Comparison of ENCODE assay signal across 8 cellular contexts in the genomic region with DNA sequence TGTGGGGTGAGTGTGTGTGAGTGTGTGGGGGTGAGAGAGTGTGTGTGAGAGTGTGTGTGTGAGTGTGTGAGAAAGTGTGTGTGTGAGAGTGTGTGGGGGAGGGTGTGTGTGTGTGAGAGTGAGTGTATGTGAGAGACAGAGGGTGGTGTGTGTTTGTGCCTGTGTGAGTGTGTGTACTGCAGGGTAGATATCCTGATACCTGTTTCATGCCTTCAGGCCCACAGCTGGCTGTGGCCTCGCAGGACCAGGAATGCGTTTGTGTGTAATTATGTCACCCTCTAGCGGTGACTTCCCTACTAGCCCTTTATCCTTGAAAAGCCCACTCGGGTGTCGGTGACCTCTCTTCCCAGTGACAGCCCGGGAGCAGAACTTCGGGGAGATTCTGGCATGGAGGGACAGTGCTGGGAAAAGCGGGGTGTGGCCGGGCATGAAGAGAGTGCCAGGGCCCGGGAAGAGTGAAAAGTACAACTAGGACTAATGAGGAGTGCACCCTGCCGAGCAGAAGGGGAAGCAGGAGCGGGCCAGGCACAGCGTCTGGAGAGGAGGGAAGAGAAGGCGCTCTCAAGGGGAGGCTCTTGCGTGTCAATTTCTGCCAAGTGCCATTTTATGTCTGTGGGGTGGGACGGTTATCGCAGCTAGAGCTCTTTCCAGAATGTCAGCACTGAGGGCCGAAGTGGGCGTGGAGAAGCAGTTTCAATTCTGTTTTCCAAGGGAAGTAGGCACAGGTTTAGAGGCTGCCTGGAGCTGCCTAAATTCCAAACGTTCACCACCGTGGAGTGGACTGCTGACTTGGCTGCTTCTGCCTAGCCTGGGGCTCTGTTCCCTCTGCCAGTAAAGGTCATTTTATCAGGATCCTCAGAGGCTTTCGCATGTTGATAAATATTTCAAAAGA. TPM values are rescaled to one million over a fixed set of nuclear protein-coding genes. Genes with fewer than 3 reads are reported as not detected.
DNase-seq lines count a peak whose midpoint lies in the region; ATAC-seq and TF ChIP-seq lines count a peak whose summit lies in the region.

No MANE protein-coding gene starts in this region.

- H3K4me3 Mint-ChIP-seq in CD4-positive, alpha-beta memory T cell: peak overlapping the region; percentile 82 to 92 (median 86)
- H3K4me3 Mint-ChIP-seq in activated naive CD4-positive, alpha-beta T cell treated with anti-CD3 and anti-CD28 coated beads for 36 hours: peak overlapping the region; percentile 76
- H3K4me3 Mint-ChIP-seq in nephron: peak overlapping the region; percentile 81 to 83 (median 81)

- ATAC-seq in foreskin keratinocyte: peak; percentile 74

- POLR2A ChIA-PET in CD4-positive, alpha-beta memory T cell (lab: Charles Lee; ENCODE audit: partially characterized antibody): interaction anchor here (1.0 to 2.2 kb wide), 6 partner anchors 11 to 488 kb away, joined by 3 to 26 read pairs (median 6); a partner anchor contains a TSS

- CTCF ChIA-PET in CD4-positive, alpha-beta memory T cell (lab: Charles Lee; ENCODE audit: partially characterized antibody): interaction anchor here (0.7 to 2.8 kb wide), 14 partner anchors 10 to 614 kb away, joined by 3 to 103 read pairs (median 4); a partner anchor contains a TSS
- CTCF ChIA-PET in activated naive CD4-positive, alpha-beta T cell treated with anti-CD3 and anti-CD28 coated beads for 36 hours (lab: Charles Lee): interaction anchor here (0.6 to 1.9 kb wide), 10 partner anchors 13 to 656 kb away, joined by 3 to 16 read pairs (median 4); a partner anchor contains a TSS

- peaks cover 17 to 41% (median 28%) of the 10 kb centered on the region in 4 donors for H3K4me1 Mint-ChIP-seq in CD4-positive, alpha-beta memory T cell
- H3K4me1 Mint-ChIP-seq in activated naive CD4-positive, alpha-beta T cell treated with anti-CD3 and anti-CD28 coated beads for 36 hours (ENCODE audit: low read depth): peaks cover 39% of the 10 kb centered on the region
- H3K4me1 Mint-ChIP-seq in nephron: peaks cover 38% of the 10 kb centered on the region

- no peak overlapping the region for H3K27ac ChIP-seq in CD4-positive, alpha-beta memory T cell (ENCODE audit: low read depth, low read length)
- H3K27ac ChIP-seq in foreskin keratinocyte (peak overlapping the region; percentile 53), uterus (peak overlapping the region; percentile 82 to 91)

- H3K27ac Mint-ChIP-seq in CD4-positive, alpha-beta memory T cell: peak overlapping the region in 5 of 7 donors; percentile 51 to 87 (median 66)
- H3K27ac Mint-ChIP-seq in activated naive CD4-positive, alpha-beta T cell treated with anti-CD3 and anti-CD28 coated beads for 36 hours: peak overlapping the region; percentile 81
- H3K27ac Mint-ChIP-seq in nephron: peak overlapping the region; percentile 88 to 92 (median 90)

- H3K9me3 Mint-ChIP-seq in CD4-positive, alpha-beta memory T cell: no peaks in the 10 kb centered on the region
- H3K9me3 Mint-ChIP-seq in activated naive CD4-positive, alpha-beta T cell treated with anti-CD3 and anti-CD28 coated beads for 36 hours: no peaks in the 10 kb centered on the region
- no peaks in the 10 kb centered on the region for H3K9me3 Mint-ChIP-seq in nephron

- no peaks in the 10 kb centered on the region for H3K36me3 ChIP-seq in CD4-positive, alpha-beta memory T cell (ENCODE audit: insufficient read depth, low read length)
- no peaks in the 10 kb centered on the region for H3K36me3 ChIP-seq in uterus

- no peaks in the 10 kb centered on the region for H3K27me3 Mint-ChIP-seq in CD4-positive, alpha-beta memory T cell
- H3K27me3 Mint-ChIP-seq in activated naive CD4-positive, alpha-beta T cell treated with anti-CD3 and anti-CD28 coated beads for 36 hours (ENCODE audit: low read depth): no peaks in the 10 kb centered on the region
- no peaks in the 10 kb centered on the region for H3K27me3 Mint-ChIP-seq in nephron (ENCODE audit: low read depth)

- H3K36me3 Mint-ChIP-seq in CD4-positive, alpha-beta memory T cell: no peaks in the 10 kb centered on the region
- no peaks in the 10 kb centered on the region for H3K36me3 Mint-ChIP-seq in activated naive CD4-positive, alpha-beta T cell treated with anti-CD3 and anti-CD28 coated beads for 36 hours (ENCODE audit: low read depth)
- H3K36me3 Mint-ChIP-seq in nephron (ENCODE audit: low read depth): no peaks in the 10 kb centered on the region

- no peaks in the 10 kb centered on the region for H3K27me3 ChIP-seq in CD4-positive, alpha-beta memory T cell (ENCODE audit: insufficient read depth, low read length)
- H3K27me3 ChIP-seq in foreskin keratinocyte (no peaks in the 10 kb centered on the region), uterus (no peaks in the 10 kb centered on the region)

- in situ Hi-C loops in KBM-7 (cut with MboI; ENCODE audit: low pct_unique_long_range_greater_than_20kb, low sequenced_read_pairs): no loop called here

- H3K4me3 ChIP-seq in CD4-positive, alpha-beta memory T cell (ENCODE audit: low read length in 2 of 2): peak overlapping the region in 1 of 2 donors; percentile 49
- peak overlapping the region; percentile 17 to 36 for H3K4me3 ChIP-seq in uterus

- H3K4me1 ChIP-seq in CD4-positive, alpha-beta memory T cell (ENCODE audit: insufficient read depth, low read length): peaks cover 27% of the 10 kb centered on the region
- H3K4me1 ChIP-seq in foreskin keratinocyte (peaks cover 6% of the 10 kb centered on the region), uterus (peaks cover 0 to 10% of the 10 kb centered on the region in 2 donors)

- peak; percentile 76 for TF ChIP-seq CTCF in GM20000 (IDR thresholded peaks at IDR 0.05; ENCODE audit: extremely low read depth, missing control alignments)
- peak; percentile 83 for TF ChIP-seq CTCF in foreskin keratinocyte (conservative IDR thresholded peaks at IDR 0.05)
- TF ChIP-seq CTCF in nephron (IDR thresholded peaks at IDR 0.05; ENCODE audit: unreplicated experiment in 3 of 3): peak; percentile 64 to 80 (median 78)
- TF ChIP-seq CTCF in uterus (IDR thresholded peaks at IDR 0.05): peak; percentile 77 to 82 (median 80)

- intact Hi-C loops in CD4-positive, alpha-beta memory T cell (cut with micrococcal nuclease): loop anchor here (1.0 to 10.0 kb wide), 5 partner anchors 14 to 487 kb away; no protein-coding TSS in a partner anchor
- intact Hi-C loops in activated naive CD4-positive, alpha-beta T cell treated with anti-CD3 and anti-CD28 coated beads for 36 hours (cut with micrococcal nuclease): loop anchor here (1.0 to 10.0 kb wide), 5 partner anchors 13 to 487 kb away; no protein-coding TSS in a partner anchor
- intact Hi-C loops in uterus (cut with DNase I; ENCODE audit: low total_unique reads): loop anchor here (10.0 kb wide), 1 partner anchor 1031 kb away; no protein-coding TSS in a partner anchor

- DNase-seq in CD4-positive, alpha-beta memory T cell: peak; percentile 65 to 73 (median 70)
- peak; percentile 55 for DNase-seq in GM20000 (ENCODE audit: low spot score)
- peak; percentile 89 for DNase-seq in KBM-7
- DNase-seq in RPMI7951 (ENCODE audit: low read depth): peak; percentile 82
- DNase-seq in activated naive CD4-positive, alpha-beta T cell treated with anti-CD3 and anti-CD28 coated beads for 36 hours: peak; percentile 76
- peak; percentile 66 to 83 for DNase-seq in foreskin keratinocyte
- peak; percentile 55 to 75 for DNase-seq in uterus

- TF ChIP-seq POLR2A in uterus (IDR thresholded peaks at IDR 0.05): peak in 1 of 2 donors; percentile 6

- no peaks in the 10 kb centered on the region for H3K9me3 ChIP-seq in CD4-positive, alpha-beta memory T cell (ENCODE audit: control insufficient read depth in 1 of 2, low read length in 2 of 2)
- H3K9me3 ChIP-seq in uterus: no peaks in the 10 kb centered on the region

RNA-seq across cellular contexts. Expression of a gene that starts 11.0 kb away (rescaled TPM):
- 10 to 100 TPM; 41.6 to 43.4 TPM for total RNA-seq in CD4-positive, alpha-beta memory T cell
- 10 to 100 TPM; 14.6 to 29.2 TPM for polyA plus RNA-seq in CD4-positive, alpha-beta memory T cell
- 4.0 and 5.6 TPM in 2 replicates for total RNA-seq in RPMI7951 (2014; rRNA removed; shearing (Covaris generic))
- 10 to 100 TPM; 11.4 to 11.9 TPM for total RNA-seq in activated naive CD4-positive, alpha-beta T cell treated with anti-CD3 and anti-CD28 coated beads for 36 hours
- 5.3 and 5.9 TPM in 2 replicates for total RNA-seq in foreskin keratinocyte
- polyA plus RNA-seq in foreskin keratinocyte: 1.5 and 2.0 TPM in 2 replicates
- total RNA-seq in uterus: 10 to 100 TPM in 3 of 4 donors, 1 to 10 TPM in 1; 1.5 to 17.4 (median 13.5) TPM

RNA-seq across cellular contexts. Expression of a gene that starts 23.7 kb away (rescaled TPM):
- under 1 TPM in 1 of 2 experiments, not detected in 1; 0.17 TPM for total RNA-seq in CD4-positive, alpha-beta memory T cell
- under 1 TPM in 1 of 2 donors, not detected in 1; 0.61 TPM for polyA plus RNA-seq in CD4-positive, alpha-beta memory T cell
- total RNA-seq in RPMI7951 (2014; rRNA removed; shearing (Covaris generic)): 42.9 and 57.9 TPM in 2 replicates
- total RNA-seq in activated naive CD4-positive, alpha-beta T cell treated with anti-CD3 and anti-CD28 coated beads for 36 hours: not detected
- total RNA-seq in foreskin keratinocyte: 19.9 and 23.8 TPM in 2 replicates
- polyA plus RNA-seq in foreskin keratinocyte: 19.2 and 23.6 TPM in 2 replicates
- 10 to 100 TPM in 1 of 4 donors, 1 to 10 TPM in 2, not detected in 1; 5.9 to 20.9 (median 7.2) TPM for total RNA-seq in uterus
